In the genomic region with DNA sequence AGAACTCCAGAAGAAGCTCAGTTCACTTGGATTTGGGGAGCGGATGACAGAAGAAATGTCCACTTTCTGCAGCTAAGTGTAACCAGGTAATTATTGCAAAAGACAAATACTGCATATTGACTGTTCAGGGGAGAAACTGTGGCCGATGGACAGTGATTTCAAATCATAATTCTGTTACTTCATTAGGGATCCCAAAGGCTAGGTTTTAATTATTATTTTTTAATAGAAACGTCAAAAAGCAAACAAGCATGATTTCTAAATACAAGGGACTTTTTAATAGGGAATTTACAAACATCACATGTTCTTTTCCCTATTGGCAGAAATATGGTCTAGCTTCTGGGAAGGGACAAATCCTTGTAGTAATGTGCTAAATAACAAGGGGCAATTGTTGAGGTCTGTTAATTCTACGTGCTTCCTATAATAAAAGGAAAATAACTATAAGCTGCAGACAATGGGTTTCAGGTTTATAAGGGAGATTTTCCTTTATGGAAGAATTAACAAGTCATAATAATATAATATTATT, we compare ENCODE assay signal across 1 cellular context.
TF ChIP-seq lines count a peak whose summit lies in the region.

No MANE protein-coding gene starts in this region.

TF ChIP-seq in HepG2, 621 proteins besides CTCF, POLR2A, EP300 and RAD21 (continued from another document):
- no peak for TF ChIP-seq ZNF484 (CRISPR knock-in tag; IDR thresholded peaks at IDR 0.05; ENCODE audit: borderline replicate concordance, low read depth)
- TF ChIP-seq, protein P1, sequence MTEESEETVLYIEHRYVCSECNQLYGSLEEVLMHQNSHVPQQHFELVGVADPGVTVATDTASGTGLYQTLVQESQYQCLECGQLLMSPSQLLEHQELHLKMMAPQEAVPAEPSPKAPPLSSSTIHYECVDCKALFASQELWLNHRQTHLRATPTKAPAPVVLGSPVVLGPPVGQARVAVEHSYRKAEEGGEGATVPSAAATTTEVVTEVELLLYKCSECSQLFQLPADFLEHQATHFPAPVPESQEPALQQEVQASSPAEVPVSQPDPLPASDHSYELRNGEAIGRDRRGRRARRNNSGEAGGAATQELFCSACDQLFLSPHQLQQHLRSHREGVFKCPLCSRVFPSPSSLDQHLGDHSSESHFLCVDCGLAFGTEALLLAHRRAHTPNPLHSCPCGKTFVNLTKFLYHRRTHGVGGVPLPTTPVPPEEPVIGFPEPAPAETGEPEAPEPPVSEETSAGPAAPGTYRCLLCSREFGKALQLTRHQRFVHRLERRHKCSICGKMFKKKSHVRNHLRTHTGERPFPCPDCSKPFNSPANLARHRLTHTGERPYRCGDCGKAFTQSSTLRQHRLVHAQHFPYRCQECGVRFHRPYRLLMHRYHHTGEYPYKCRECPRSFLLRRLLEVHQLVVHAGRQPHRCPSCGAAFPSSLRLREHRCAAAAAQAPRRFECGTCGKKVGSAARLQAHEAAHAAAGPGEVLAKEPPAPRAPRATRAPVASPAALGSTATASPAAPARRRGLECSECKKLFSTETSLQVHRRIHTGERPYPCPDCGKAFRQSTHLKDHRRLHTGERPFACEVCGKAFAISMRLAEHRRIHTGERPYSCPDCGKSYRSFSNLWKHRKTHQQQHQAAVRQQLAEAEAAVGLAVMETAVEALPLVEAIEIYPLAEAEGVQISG (CRISPR knock-in tag; IDR thresholded peaks at IDR 0.05): no peak
- TF ChIP-seq TAF1 (CRISPR knock-in tag; IDR thresholded peaks at IDR 0.05): no peak
- no peak for TF ChIP-seq CREB1 (IDR thresholded peaks at IDR 0.05)
- no peak for TF ChIP-seq CREB1 (CRISPR knock-in tag; IDR thresholded peaks at IDR 0.05)
- TF ChIP-seq NFE2 (CRISPR knock-in tag; IDR thresholded peaks at IDR 0.05): no peak
- TF ChIP-seq, protein P2, sequence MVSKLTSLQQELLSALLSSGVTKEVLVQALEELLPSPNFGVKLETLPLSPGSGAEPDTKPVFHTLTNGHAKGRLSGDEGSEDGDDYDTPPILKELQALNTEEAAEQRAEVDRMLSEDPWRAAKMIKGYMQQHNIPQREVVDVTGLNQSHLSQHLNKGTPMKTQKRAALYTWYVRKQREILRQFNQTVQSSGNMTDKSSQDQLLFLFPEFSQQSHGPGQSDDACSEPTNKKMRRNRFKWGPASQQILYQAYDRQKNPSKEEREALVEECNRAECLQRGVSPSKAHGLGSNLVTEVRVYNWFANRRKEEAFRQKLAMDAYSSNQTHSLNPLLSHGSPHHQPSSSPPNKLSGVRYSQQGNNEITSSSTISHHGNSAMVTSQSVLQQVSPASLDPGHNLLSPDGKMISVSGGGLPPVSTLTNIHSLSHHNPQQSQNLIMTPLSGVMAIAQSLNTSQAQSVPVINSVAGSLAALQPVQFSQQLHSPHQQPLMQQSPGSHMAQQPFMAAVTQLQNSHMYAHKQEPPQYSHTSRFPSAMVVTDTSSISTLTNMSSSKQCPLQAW (CRISPR knock-in tag; IDR thresholded peaks at IDR 0.05): no peak
- TF ChIP-seq ZNF549 (CRISPR knock-in tag; IDR thresholded peaks at IDR 0.05): no peak
- no peak for TF ChIP-seq AGO1 (IDR thresholded peaks at IDR 0.05; ENCODE audit: low read depth, low read length, poor library complexity, severe bottlenecking)
- TF ChIP-seq ZNF274 (CRISPR knock-in tag; IDR thresholded peaks at IDR 0.05): no peak
- no peak for TF ChIP-seq MTF2 (CRISPR knock-in tag; IDR thresholded peaks at IDR 0.05; ENCODE audit: borderline replicate concordance)
- TF ChIP-seq, protein P3, sequence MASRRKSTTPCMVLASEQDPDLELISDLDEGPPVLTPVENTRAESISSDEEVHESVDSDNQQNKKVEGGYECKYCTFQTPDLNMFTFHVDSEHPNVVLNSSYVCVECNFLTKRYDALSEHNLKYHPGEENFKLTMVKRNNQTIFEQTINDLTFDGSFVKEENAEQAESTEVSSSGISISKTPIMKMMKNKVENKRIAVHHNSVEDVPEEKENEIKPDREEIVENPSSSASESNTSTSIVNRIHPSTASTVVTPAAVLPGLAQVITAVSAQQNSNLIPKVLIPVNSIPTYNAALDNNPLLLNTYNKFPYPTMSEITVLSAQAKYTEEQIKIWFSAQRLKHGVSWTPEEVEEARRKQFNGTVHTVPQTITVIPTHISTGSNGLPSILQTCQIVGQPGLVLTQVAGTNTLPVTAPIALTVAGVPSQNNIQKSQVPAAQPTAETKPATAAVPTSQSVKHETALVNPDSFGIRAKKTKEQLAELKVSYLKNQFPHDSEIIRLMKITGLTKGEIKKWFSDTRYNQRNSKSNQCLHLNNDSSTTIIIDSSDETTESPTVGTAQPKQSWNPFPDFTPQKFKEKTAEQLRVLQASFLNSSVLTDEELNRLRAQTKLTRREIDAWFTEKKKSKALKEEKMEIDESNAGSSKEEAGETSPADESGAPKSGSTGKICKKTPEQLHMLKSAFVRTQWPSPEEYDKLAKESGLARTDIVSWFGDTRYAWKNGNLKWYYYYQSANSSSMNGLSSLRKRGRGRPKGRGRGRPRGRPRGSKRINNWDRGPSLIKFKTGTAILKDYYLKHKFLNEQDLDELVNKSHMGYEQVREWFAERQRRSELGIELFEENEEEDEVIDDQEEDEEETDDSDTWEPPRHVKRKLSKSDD (CRISPR knock-in tag; IDR thresholded peaks at IDR 0.05; ENCODE audit: low read depth): no peak
- peak; percentile 74; the same call in 1 of the 2 replicates for TF ChIP-seq CEBPB (IDR thresholded peaks at IDR 0.05; ENCODE audit: borderline replicate concordance, low read depth, low read length)
- TF ChIP-seq, protein P4, sequence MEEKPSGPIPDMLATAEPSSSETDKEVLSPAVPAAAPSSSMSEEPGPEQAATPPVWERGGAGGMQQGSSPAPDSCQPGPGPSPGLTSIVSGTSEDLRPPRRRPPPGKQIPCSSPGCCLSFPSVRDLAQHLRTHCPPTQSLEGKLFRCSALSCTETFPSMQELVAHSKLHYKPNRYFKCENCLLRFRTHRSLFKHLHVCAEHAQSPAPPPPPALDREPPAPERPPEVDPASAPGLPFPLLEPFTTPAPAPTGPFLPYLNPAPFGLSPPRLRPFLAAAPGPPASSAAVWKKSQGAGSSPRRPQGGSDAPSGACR (CRISPR knock-in tag; IDR thresholded peaks at IDR 0.05): no peak
- no peak for TF ChIP-seq FOXK2 (IDR thresholded peaks at IDR 0.05)
- no peak for TF ChIP-seq ZNF235 (CRISPR knock-in tag; IDR thresholded peaks at IDR 0.05; ENCODE audit: borderline replicate concordance)
- TF ChIP-seq ZNF563 (CRISPR knock-in tag; IDR thresholded peaks at IDR 0.05): no peak
- no peak for TF ChIP-seq ZNF780A (CRISPR knock-in tag; IDR thresholded peaks at IDR 0.05)
- TF ChIP-seq POLR2G (IDR thresholded peaks at IDR 0.05; ENCODE audit: low read depth, low read length): no peak
- TF ChIP-seq, protein P5, sequence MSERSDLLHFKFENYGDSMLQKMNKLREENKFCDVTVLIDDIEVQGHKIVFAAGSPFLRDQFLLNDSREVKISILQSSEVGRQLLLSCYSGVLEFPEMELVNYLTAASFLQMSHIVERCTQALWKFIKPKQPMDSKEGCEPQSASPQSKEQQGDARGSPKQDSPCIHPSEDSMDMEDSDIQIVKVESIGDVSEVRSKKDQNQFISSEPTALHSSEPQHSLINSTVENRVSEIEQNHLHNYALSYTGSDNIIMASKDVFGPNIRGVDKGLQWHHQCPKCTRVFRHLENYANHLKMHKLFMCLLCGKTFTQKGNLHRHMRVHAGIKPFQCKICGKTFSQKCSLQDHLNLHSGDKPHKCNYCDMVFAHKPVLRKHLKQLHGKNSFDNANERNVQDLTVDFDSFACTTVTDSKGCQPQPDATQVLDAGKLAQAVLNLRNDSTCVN (CRISPR knock-in tag; IDR thresholded peaks at IDR 0.05; ENCODE audit: borderline replicate concordance): no peak
- TF ChIP-seq, protein P6, sequence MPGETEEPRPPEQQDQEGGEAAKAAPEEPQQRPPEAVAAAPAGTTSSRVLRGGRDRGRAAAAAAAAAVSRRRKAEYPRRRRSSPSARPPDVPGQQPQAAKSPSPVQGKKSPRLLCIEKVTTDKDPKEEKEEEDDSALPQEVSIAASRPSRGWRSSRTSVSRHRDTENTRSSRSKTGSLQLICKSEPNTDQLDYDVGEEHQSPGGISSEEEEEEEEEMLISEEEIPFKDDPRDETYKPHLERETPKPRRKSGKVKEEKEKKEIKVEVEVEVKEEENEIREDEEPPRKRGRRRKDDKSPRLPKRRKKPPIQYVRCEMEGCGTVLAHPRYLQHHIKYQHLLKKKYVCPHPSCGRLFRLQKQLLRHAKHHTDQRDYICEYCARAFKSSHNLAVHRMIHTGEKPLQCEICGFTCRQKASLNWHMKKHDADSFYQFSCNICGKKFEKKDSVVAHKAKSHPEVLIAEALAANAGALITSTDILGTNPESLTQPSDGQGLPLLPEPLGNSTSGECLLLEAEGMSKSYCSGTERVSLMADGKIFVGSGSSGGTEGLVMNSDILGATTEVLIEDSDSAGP (CRISPR knock-in tag; IDR thresholded peaks at IDR 0.05; ENCODE audit: borderline replicate concordance): no peak
- no peak for TF ChIP-seq PRPF4 (IDR thresholded peaks at IDR 0.05; ENCODE audit: low read depth, low read length, poor library complexity, severe bottlenecking)
